9 cellular contexts compared by ENCODE assay signal in the genomic region with DNA sequence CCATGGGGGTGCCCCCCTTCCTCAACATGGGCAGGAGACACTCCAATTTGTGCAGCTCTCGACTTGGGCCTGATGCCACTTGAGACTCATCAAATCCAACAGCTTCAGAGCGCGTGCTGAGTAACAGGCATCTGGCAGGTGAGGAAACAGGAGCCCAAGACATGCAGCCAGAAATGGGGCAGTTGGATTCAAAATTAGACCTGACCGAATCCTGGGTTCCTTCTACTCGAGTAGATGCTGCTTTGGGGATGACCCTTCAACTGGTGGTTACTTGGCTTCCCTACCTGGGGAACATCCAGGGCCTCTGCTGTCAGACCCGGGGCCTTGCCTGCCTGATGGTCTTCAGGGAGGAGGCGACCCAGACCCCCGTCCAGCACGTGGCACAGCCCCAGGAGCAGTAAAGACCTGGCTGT. TPM values are rescaled to one million over a fixed set of nuclear protein-coding genes. Genes with fewer than 3 reads are reported as not detected.
DNase-seq lines count a peak whose midpoint lies in the region; ATAC-seq, FAIRE-seq and TF ChIP-seq lines count a peak whose summit lies in the region.
"Had no signal": no experiment of that assay in that cellular context is flagged by ENCODE, and none has a peak within 500 bp of the region (broad histone marks: within the 10 kb centered on the region; RNA-seq: fewer than 3 reads in every experiment).

No MANE protein-coding gene starts in this region.

- no peaks in the 10 kb centered on the region for H3K36me3 Mint-ChIP-seq in glutamatergic neuron (ENCODE audit: unreplicated experiment)

- TF ChIP-seq CTCF in glutamatergic neuron (IDR thresholded peaks at IDR 0.05; ENCODE audit: partially characterized antibody, unreplicated experiment) = no peak

- H3K4me3 Mint-ChIP-seq in glutamatergic neuron (ENCODE audit: unreplicated experiment) = peak overlapping the region; percentile 77

- DNase-seq in DMS79 treated with DMSO at 0.1 percent for 48 hours (lab: John Stamatoyannopoulos, UW) = peak; percentile 70
- peak; percentile 76 for DNase-seq in NCI-H1694 treated with DMSO at 0.1 percent for 48 hours (lab: John Stamatoyannopoulos, UW)
- peak; percentile 14 for DNase-seq in glutamatergic neuron
- no peak for DNase-seq in Right ventricle myocardium inferior (ENCODE audit: missing footprints)
- no peak for DNase-seq in urothelium cell line (ENCODE audit: low spot score)
- no peak for DNase-seq in OCI-M1 (lab: John Stamatoyannopoulos, UW)
- DNase-seq: activated naive CD4-positive, alpha-beta T cell had no signal

- peaks cover 9% of the 10 kb centered on the region for H3K27me3 Mint-ChIP-seq in glutamatergic neuron (ENCODE audit: unreplicated experiment)

- H3K4me1 Mint-ChIP-seq in glutamatergic neuron (ENCODE audit: low read depth, unreplicated experiment) = peaks cover 11% of the 10 kb centered on the region

- H3K9me3 Mint-ChIP-seq in glutamatergic neuron (ENCODE audit: unreplicated experiment) = peaks cover 2% of the 10 kb centered on the region

- no peak for FAIRE-seq in urothelium cell line (lab: Jason Lieb, UNC)

- intact Hi-C loops in Right ventricle myocardium inferior (cut with DNase I) = no loop called here

- ATAC-seq in Right ventricle myocardium inferior = no peak

- H3K27ac Mint-ChIP-seq in glutamatergic neuron (ENCODE audit: unreplicated experiment) = peak overlapping the region; percentile 82

RNA-seq across cellular contexts. Expression of gene NTN3, which starts 0.5 kb away (rescaled TPM):
- 5.4 TPM for total RNA-seq in glutamatergic neuron (ENCODE audit: unreplicated experiment)
- 0.19 TPM for total RNA-seq in Right ventricle myocardium inferior
- total RNA-seq: HT1080; T-helper 1 cell treated with Interleukin-12 subunit alpha and Interleukin-12 subunit beta and Interleukin-4 antibody, amounts not matched to agents 30 ng/mL and 1 ng/mL, for 36 hours had no signal

RNA-seq across cellular contexts. Expression of gene TBC1D24, which starts 4.3 kb away (rescaled TPM):
- total RNA-seq in glutamatergic neuron (ENCODE audit: unreplicated experiment) (58.4 TPM), Right ventricle myocardium inferior (14.8 TPM)

RNA-seq across cellular contexts. Expression of gene TEDC2, which starts 10.7 kb away (rescaled TPM):
- total RNA-seq in glutamatergic neuron (ENCODE audit: unreplicated experiment) (21.1 TPM), Right ventricle myocardium inferior (0.95 TPM)

RNA-seq across cellular contexts. Expression of gene CCNF, which starts 41.4 kb away (rescaled TPM):
- 26.4 TPM for total RNA-seq in glutamatergic neuron (ENCODE audit: unreplicated experiment)
- 1.2 TPM for total RNA-seq in Right ventricle myocardium inferior

RNA-seq across cellular contexts. Expression of gene ATP6V0C, which starts 43.1 kb away (rescaled TPM):
- total RNA-seq in glutamatergic neuron (ENCODE audit: unreplicated experiment) = 274 TPM
- total RNA-seq in Right ventricle myocardium inferior = 137 TPM

Comparison
In these comparisons a context has a peak if more than half of its experiments do, and no peak if none do; other contexts are left out.
1. DNase-seq: peak in DMS79 treated with DMSO at 0.1 percent for 48 hours (single experiment), NCI-H1694 treated with DMSO at 0.1 percent for 48 hours (single experiment) and glutamatergic neuron (single experiment); none in Right ventricle myocardium inferior (single experiment), urothelium cell line (single experiment) and OCI-M1 (single experiment).
2. RNA of gene TEDC2, which starts 10.7 kb away (total RNA-seq): 21.1 TPM in glutamatergic neuron (single experiment); 0.95 TPM in Right ventricle myocardium inferior (single experiment); every median in the first group is over 10 times any median in the second.